Comparison of ENCODE assay signal across 29 cellular contexts in genomic region chr15:95687056-95687455, GRCh38.
"Had no signal": no experiment of that assay in that cellular context is flagged by ENCODE, and none has a peak within 500 bp of the region (broad histone marks: within the 10 kb centered on the region; RNA-seq: fewer than 3 reads in every experiment).

No MANE protein-coding gene starts in this region.

- ATAC-seq: activated CD4-positive, alpha-beta T cell treated with anti-CD3 and anti-CD28 coated beads for 36 hours; activated naive CD4-positive, alpha-beta T cell treated with anti-CD3 and anti-CD28 coated beads, Interleukin-2, amount 50 U/mL, for 72 hours; activated T-cell treated with anti-CD3 and anti-CD28 coated beads, Interleukin-2, amount 50 U/mL, for 72 hours had no signal

- DNase-seq: activated CD4-positive, alpha-beta memory T cell treated with anti-CD3 and anti-CD28 coated beads, Interleukin-2, amount 10 ng/mL, durations not matched to agents 7 days and 5 days; activated CD4-positive, alpha-beta T cell treated with anti-CD3 and anti-CD28 coated beads for 36 hours; activated CD4-positive, alpha-beta T cell treated with anti-CD3 and anti-CD28 coated beads, Interleukin-2, amount 10 ng/mL, durations not matched to agents 7 days and 5 days; activated CD4-positive, alpha-beta T cell treated with anti-CD3 and anti-CD28 coated beads, Interleukin-2, amount 50 U/mL, for 4 hours; activated CD4-positive, CD25-positive, alpha-beta regulatory T cell; activated CD4-positive, CD25-positive, alpha-beta regulatory T cell treated with anti-CD3 and anti-CD28 coated beads, Interleukin-2, amount 50 U/mL, for 72 hours; activated CD8-positive, alpha-beta memory T cell treated with anti-CD3 and anti-CD28 coated beads, Interleukin-2, amount 50 U/mL, for 48 hours; activated gamma-delta T cell; activated naive CD4-positive, alpha-beta T cell; activated naive CD4-positive, alpha-beta T cell treated with anti-CD3 and anti-CD28 coated beads, Interleukin-2, amount 10 ng/mL, durations not matched to agents 7 days and 5 days; activated naive CD8-positive, alpha-beta T cell treated with anti-CD3 and anti-CD28 coated beads, Interleukin-2, amount 10 ng/mL, durations not matched to agents 7 days and 5 days; activated T-cell treated with anti-CD3 and anti-CD28 coated beads for 4 hours; activated T-cell treated with anti-CD3 and anti-CD28 coated beads, Interleukin-2, amount 50 U/mL, for 24 hours; activated T-cell treated with anti-CD3 and anti-CD28 coated beads, Interleukin-2, amount 50 U/mL, for 72 hours; cortex of kidney; effector CD8-positive, alpha-beta T cell; esophagus squamous epithelium; head of caudate nucleus; hippocampal formation; T-helper 2 cell had no signal

- H3K27me3 ChIP-seq: ascending aorta, breast epithelium, cardiac muscle cell, esophagus squamous epithelium had no signal

- FAIRE-seq: colon, endometrium, endothelial cell of umbilical vein, frontal cortex had no signal

- H3K27ac ChIP-seq: ascending aorta, breast epithelium, cardiac muscle cell, epithelial cell of prostate, esophagus squamous epithelium had no signal

- H3K4me3 ChIP-seq: ascending aorta, breast epithelium, cardiac muscle cell, esophagus squamous epithelium had no signal

- H3K4me1 ChIP-seq: ascending aorta, breast epithelium, esophagus squamous epithelium had no signal

- H3K9me3 ChIP-seq: ascending aorta, breast epithelium, esophagus squamous epithelium had no signal
